8 cellular contexts compared by ENCODE assay signal in genomic region chr2:47767880-47768609, GRCh38. TPM values are rescaled to one million over a fixed set of nuclear protein-coding genes. Genes with fewer than 3 reads are reported as not detected.
DNase-seq lines count a peak whose midpoint lies in the region; ATAC-seq and TF ChIP-seq lines count a peak whose summit lies in the region.

No MANE protein-coding gene starts in this region.

- intact Hi-C loops in left lung (cut with DNase I): loop anchor here in 1 of 2 donors (5.0 kb wide), 1 partner anchor 331 kb away; no protein-coding TSS in a partner anchor

- H3K4me1 ChIP-seq in CD4-positive, CD25-positive, alpha-beta regulatory T cell (ENCODE audit: control insufficient read depth, insufficient read depth, low read length, poor library complexity, severe bottlenecking): no peaks in the 10 kb centered on the region
- no peaks in the 10 kb centered on the region for H3K4me1 ChIP-seq in left lung

- no peak overlapping the region for H3K4me3 ChIP-seq in CD4-positive, CD25-positive, alpha-beta regulatory T cell (ENCODE audit: low read depth, low read length)
- H3K4me3 ChIP-seq in left lung: no peak overlapping the region

- peak overlapping the region in 1 of 3 donors; percentile 51 for H3K27ac Mint-ChIP-seq in CD4-positive, CD25-positive, alpha-beta regulatory T cell
- peak overlapping the region; percentile 32 for H3K27ac Mint-ChIP-seq in central memory CD8-positive, alpha-beta T cell (ENCODE audit: low read depth)

- H3K27me3 Mint-ChIP-seq in CD4-positive, CD25-positive, alpha-beta regulatory T cell: peaks cover 7% of the 10 kb centered on the region
- no peaks in the 10 kb centered on the region for H3K27me3 Mint-ChIP-seq in central memory CD8-positive, alpha-beta T cell

- peak; percentile 98 to 99 for TF ChIP-seq CTCF in left lung (IDR thresholded peaks at IDR 0.05)

- no peaks in the 10 kb centered on the region for H3K36me3 ChIP-seq in CD4-positive, CD25-positive, alpha-beta regulatory T cell (ENCODE audit: control insufficient read depth, insufficient read depth, low read length)
- no peaks in the 10 kb centered on the region for H3K36me3 ChIP-seq in left lung

- peak; percentile 78 to 83 for ATAC-seq in CD4-positive, CD25-positive, alpha-beta regulatory T cell (ENCODE audit: low read depth in 2 of 2)
- peak; percentile 69 for ATAC-seq in GM19467 (IDR thresholded peaks at IDR 0.05; ENCODE audit: unreplicated experiment)
- ATAC-seq in activated CD4-positive, CD25-positive, alpha-beta regulatory T cell treated with anti-CD3 and anti-CD28 coated beads, Interleukin-2, amount 50 U/mL, for 24 hours: peak; percentile 78 to 84
- ATAC-seq in central memory CD8-positive, alpha-beta T cell (replicated peaks; ENCODE audit: extremely low read depth, poor library complexity, severe bottlenecking): peak; percentile 56
- ATAC-seq in left lung: peak; percentile 96
- no peak for ATAC-seq in HG03521 (IDR thresholded peaks at IDR 0.05; ENCODE audit: unreplicated experiment)

- no peak overlapping the region for H3K27ac ChIP-seq in CD4-positive, CD25-positive, alpha-beta regulatory T cell (ENCODE audit: insufficient read depth, low read length, poor library complexity, severe bottlenecking)
- no peak overlapping the region for H3K27ac ChIP-seq in left lung

- H3K4me3 Mint-ChIP-seq in CD4-positive, CD25-positive, alpha-beta regulatory T cell: peak overlapping the region in 1 of 4 donors; percentile 56
- no peak overlapping the region for H3K4me3 Mint-ChIP-seq in central memory CD8-positive, alpha-beta T cell

- no peaks in the 10 kb centered on the region for H3K9me3 Mint-ChIP-seq in CD4-positive, CD25-positive, alpha-beta regulatory T cell
- no peaks in the 10 kb centered on the region for H3K9me3 Mint-ChIP-seq in central memory CD8-positive, alpha-beta T cell

- DNase-seq in CD4-positive, CD25-positive, alpha-beta regulatory T cell: peak; percentile 55 to 63 (median 56)
- DNase-seq in NCI-H1105 (lab: John Stamatoyannopoulos, UW) (peak; percentile 24), left lung (peak; percentile 67 to 95)
- peak; percentile 66 to 72 for DNase-seq in central memory CD8-positive, alpha-beta T cell (ENCODE audit: low spot score in 2 of 2)
- DNase-seq in stimulated activated CD4-positive, alpha-beta T cell treated with anti-CD3 and anti-CD28 coated beads, Interleukin-4, amount 100 ng/mL, for 48 hours (ENCODE audit: low read depth in 2 of 2): peak; percentile 50 to 76

- no peaks in the 10 kb centered on the region for H3K36me3 Mint-ChIP-seq in CD4-positive, CD25-positive, alpha-beta regulatory T cell
- peaks cover 2% of the 10 kb centered on the region for H3K36me3 Mint-ChIP-seq in central memory CD8-positive, alpha-beta T cell (ENCODE audit: insufficient read depth)

- H3K9me3 ChIP-seq in CD4-positive, CD25-positive, alpha-beta regulatory T cell (ENCODE audit: control insufficient read depth in 2 of 2, low read length in 2 of 2): no peaks in the 10 kb centered on the region
- H3K9me3 ChIP-seq in left lung: no peaks in the 10 kb centered on the region

- no peaks in the 10 kb centered on the region for H3K27me3 ChIP-seq in CD4-positive, CD25-positive, alpha-beta regulatory T cell (ENCODE audit: control insufficient read depth, insufficient read depth, low read length)
- no peaks in the 10 kb centered on the region for H3K27me3 ChIP-seq in left lung

- peaks cover 0 to 10% (median 5%) of the 10 kb centered on the region in 4 donors for H3K4me1 Mint-ChIP-seq in CD4-positive, CD25-positive, alpha-beta regulatory T cell
- H3K4me1 Mint-ChIP-seq in central memory CD8-positive, alpha-beta T cell: peaks cover 5% of the 10 kb centered on the region

RNA-seq across cellular contexts. Expression of gene MSH6, which starts 14.9 kb away (rescaled TPM):
- total RNA-seq in CD4-positive, CD25-positive, alpha-beta regulatory T cell: 36.8 TPM
- 10 to 100 TPM; 19.7 to 28.1 (median 25.4) TPM for polyA plus RNA-seq in CD4-positive, CD25-positive, alpha-beta regulatory T cell
- 10 to 100 TPM; 48.2 to 54.1 TPM for total RNA-seq in left lung

Comparison
In these comparisons a context has a peak if more than half of its experiments do, and no peak if none do; other contexts are left out.
1. DNase-seq: peak in every context shown above with its lines; median percentile 81 in left lung; 69 in central memory CD8-positive, alpha-beta T cell; 63 in stimulated activated CD4-positive, alpha-beta T cell treated with anti-CD3 and anti-CD28 coated beads, Interleukin-4, amount 100 ng/mL, for 48 hours; 56 in CD4-positive, CD25-positive, alpha-beta regulatory T cell; 24 in NCI-H1105.